In the genomic region with DNA sequence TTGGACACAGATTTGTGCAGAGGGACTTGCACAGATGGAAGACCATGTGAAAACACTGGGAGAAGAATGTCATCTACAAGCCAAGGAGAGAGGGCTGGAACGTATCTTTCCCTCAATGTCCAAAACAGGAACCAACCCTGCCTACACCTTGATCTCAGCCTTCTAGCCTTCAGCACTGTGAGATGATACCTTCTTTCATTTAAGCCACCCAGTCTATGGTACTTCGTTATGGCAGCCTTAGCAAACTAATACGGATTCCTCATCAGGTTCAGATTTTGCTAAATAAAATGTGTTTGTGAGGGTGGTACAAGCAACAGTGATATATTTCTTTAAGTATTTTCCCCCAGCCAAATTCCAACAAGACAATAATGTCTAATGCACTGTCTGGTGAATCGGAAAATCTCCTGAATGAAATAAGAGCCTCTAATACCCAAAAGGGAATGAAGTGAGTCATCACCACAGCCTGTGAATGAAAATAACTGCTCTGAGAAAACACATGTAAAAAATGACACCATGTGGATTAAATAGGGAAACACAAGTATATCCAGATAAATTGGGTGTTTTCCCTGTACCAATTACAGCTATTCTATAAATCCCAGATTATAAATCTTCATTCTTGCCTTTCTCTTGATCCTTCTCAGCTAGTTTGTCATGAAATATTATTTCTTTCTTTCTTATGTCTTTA, we compare ENCODE assay signal across 13 cellular contexts.
DNase-seq lines count a peak whose midpoint lies in the region; TF ChIP-seq lines count a peak whose summit lies in the region.
"Had no signal": no experiment of that assay in that cellular context is flagged by ENCODE, and none has a peak within 500 bp of the region (broad histone marks: within the 10 kb centered on the region; RNA-seq: fewer than 3 reads in every experiment).

No MANE protein-coding gene starts in this region.

- H3K36me3 ChIP-seq in HEK293 (ENCODE audit: control insufficient read depth in 2 of 2, insufficient read depth in 1 of 2, low read length in 2 of 2), result no peaks in the 10 kb centered on the region
- no peaks in the 10 kb centered on the region for H3K36me3 ChIP-seq in CD8-positive, alpha-beta memory T cell (ENCODE audit: insufficient read depth, low read length)
- H3K36me3 ChIP-seq: HAP-1 had no signal

- H3K4me3 Mint-ChIP-seq in CD8-positive, alpha-beta memory T cell, result no peak overlapping the region
- H3K4me3 Mint-ChIP-seq: naive B cell had no signal

- no peaks in the 10 kb centered on the region for H3K27me3 ChIP-seq in CD8-positive, alpha-beta memory T cell (ENCODE audit: insufficient read depth, low read length, poor library complexity, severe bottlenecking)

- H3K9me3 ChIP-seq in HEK293 (ENCODE audit: control insufficient read depth, insufficient read depth, low read depth, low read length), result no peaks in the 10 kb centered on the region
- no peaks in the 10 kb centered on the region for H3K9me3 ChIP-seq in CD8-positive, alpha-beta memory T cell (ENCODE audit: low read length)
- H3K9me3 ChIP-seq: HAP-1 had no signal

- no peak overlapping the region for H3K4me3 ChIP-seq in HEK293 (ENCODE audit: low read depth, low read length)
- no peak overlapping the region for H3K4me3 ChIP-seq in CD8-positive, alpha-beta memory T cell (ENCODE audit: low read length)
- H3K4me3 ChIP-seq: HAP-1 had no signal

- CTCF ChIA-PET in HEK293 (lab: Yijun Ruan, JAX), result interaction anchor here (0.5 to 0.6 kb wide), 2 partner anchors 123 to 396 kb away, joined by 3 to 4 read pairs; no protein-coding TSS in a partner anchor
- CTCF ChIA-PET in CD8-positive, alpha-beta memory T cell (lab: Charles Lee), result no interaction called here

- H3K4me1 Mint-ChIP-seq in CD8-positive, alpha-beta memory T cell, result no peaks in the 10 kb centered on the region
- H3K4me1 Mint-ChIP-seq: naive B cell had no signal

- POLR2A ChIA-PET in HEK293 (lab: Yijun Ruan, JAX), result no interaction called here
- POLR2A ChIA-PET in CD8-positive, alpha-beta memory T cell (lab: Charles Lee), result no interaction called here

- no peaks in the 10 kb centered on the region for H3K27me3 Mint-ChIP-seq in CD8-positive, alpha-beta memory T cell
- H3K27me3 Mint-ChIP-seq: naive B cell had no signal

- peaks cover 0 to 9% (median 2%) of the 10 kb centered on the region in 5 donors for H3K9me3 Mint-ChIP-seq in CD8-positive, alpha-beta memory T cell

- no peak overlapping the region for H3K27ac ChIP-seq in HEK293 (ENCODE audit: extremely low read depth, low read depth, low read length)
- no peak overlapping the region for H3K27ac ChIP-seq in CD8-positive, alpha-beta memory T cell (ENCODE audit: low read depth, low read length)

- H3K36me3 Mint-ChIP-seq in CD8-positive, alpha-beta memory T cell, result no peaks in the 10 kb centered on the region
- H3K36me3 Mint-ChIP-seq: naive B cell had no signal

- peak; percentile 83 for DNase-seq in A172 (ENCODE audit: low spot score)
- DNase-seq in amniotic stem cell (lab: John Stamatoyannopoulos, UW), result peak; percentile 50
- DNase-seq in iris pigment epithelial cell (ENCODE audit: low read depth), result peak; percentile 89
- DNase-seq in NCI-H146 treated with DMSO at 0.1 percent for 48 hours (lab: John Stamatoyannopoulos, UW; ENCODE audit: unreplicated experiment), result no peak
- DNase-seq in CD8-positive, alpha-beta memory T cell, result no peak
- DNase-seq in effector CD4-positive, alpha-beta T cell, result no peak
- no peak for DNase-seq in NCI-H2171 (lab: John Stamatoyannopoulos, UW)
- DNase-seq: C1 segment of cervical spinal cord, erythroblast, naive B cell, NCI-H345 had no signal

- TF ChIP-seq CTCF in HEK293 (tag by site-specific recombination; IDR thresholded peaks at IDR 0.05), result peak; percentile 42; the same call in 1 of the 2 replicates

- no peak overlapping the region for H3K27ac Mint-ChIP-seq in CD8-positive, alpha-beta memory T cell
- H3K27ac Mint-ChIP-seq: naive B cell had no signal

- no peaks in the 10 kb centered on the region; the same call in 1 of the 2 replicates for H3K4me1 ChIP-seq in HEK293 (ENCODE audit: control insufficient read depth, insufficient read depth, low read length)
- H3K4me1 ChIP-seq in CD8-positive, alpha-beta memory T cell (ENCODE audit: insufficient read depth, low read length), result no peaks in the 10 kb centered on the region
- H3K4me1 ChIP-seq: HAP-1 had no signal

TF ChIP-seq in HEK293, 187 proteins besides CTCF, POLR2A, EP300 and RAD21 (continues in another document):
- no peak for TF ChIP-seq ZNF585B (tag by site-specific recombination; IDR thresholded peaks at IDR 0.05)
- TF ChIP-seq, protein P1, sequence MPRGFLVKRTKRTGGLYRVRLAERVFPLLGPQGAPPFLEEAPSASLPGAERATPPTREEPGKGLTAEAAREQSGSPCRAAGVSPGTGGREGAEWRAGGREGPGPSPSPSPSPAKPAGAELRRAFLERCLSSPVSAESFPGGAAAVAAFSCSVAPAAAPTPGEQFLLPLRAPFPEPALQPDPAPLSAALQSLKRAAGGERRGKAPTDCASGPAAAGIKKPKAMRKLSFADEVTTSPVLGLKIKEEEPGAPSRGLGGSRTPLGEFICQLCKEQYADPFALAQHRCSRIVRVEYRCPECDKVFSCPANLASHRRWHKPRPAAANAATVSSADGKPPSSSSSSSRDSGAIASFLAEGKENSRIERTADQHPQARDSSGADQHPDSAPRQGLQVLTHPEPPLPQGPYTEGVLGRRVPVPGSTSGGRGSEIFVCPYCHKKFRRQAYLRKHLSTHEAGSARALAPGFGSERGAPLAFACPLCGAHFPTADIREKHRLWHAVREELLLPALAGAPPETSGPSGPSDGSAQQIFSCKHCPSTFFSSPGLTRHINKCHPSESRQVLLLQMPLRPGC (tag by site-specific recombination; IDR thresholded peaks at IDR 0.05), result no peak
- 0 out of 2 replicates have a peak, but pooled peaks have one; percentile 22 for TF ChIP-seq HIC1 (tag by site-specific recombination; IDR thresholded peaks at IDR 0.05)
- TF ChIP-seq ZNF654 (tag by site-specific recombination; IDR thresholded peaks at IDR 0.05; ENCODE audit: low read depth), result peak; percentile 83
- TF ChIP-seq ZNF24 (tag by site-specific recombination; IDR thresholded peaks at IDR 0.05), result no peak
- TF ChIP-seq ZNF549 (tag by site-specific recombination; IDR thresholded peaks at IDR 0.05), result peak; percentile 78
- TF ChIP-seq ZNF610 (tag by site-specific recombination; IDR thresholded peaks at IDR 0.05; ENCODE audit: borderline replicate concordance), result no peak
- TF ChIP-seq ZNF692 (tag by site-specific recombination; IDR thresholded peaks at IDR 0.05), result peak; percentile 81
- no peak for TF ChIP-seq ZNF514 (tag by site-specific recombination; IDR thresholded peaks at IDR 0.05)
- TF ChIP-seq ZSCAN16 (tag by site-specific recombination; IDR thresholded peaks at IDR 0.05), result no peak
- TF ChIP-seq SP2 (tag by site-specific recombination; IDR thresholded peaks at IDR 0.05), result no peak
- no peak for TF ChIP-seq HOXC10 (CRISPR knock-in tag; IDR thresholded peaks at IDR 0.05)
- no peak for TF ChIP-seq ZNF777 (tag by site-specific recombination; IDR thresholded peaks at IDR 0.05; ENCODE audit: borderline replicate concordance)
- TF ChIP-seq ZNF521 (tag by site-specific recombination; IDR thresholded peaks at IDR 0.05), result no peak
- TF ChIP-seq ZNF37A (tag by site-specific recombination; IDR thresholded peaks at IDR 0.05), result no peak
- peak; percentile 75 for TF ChIP-seq ZNF660 (tag by site-specific recombination; IDR thresholded peaks at IDR 0.05)
- no peak for TF ChIP-seq ZNF221 (tag by site-specific recombination; IDR thresholded peaks at IDR 0.05; ENCODE audit: borderline replicate concordance)
- TF ChIP-seq, protein P2, sequence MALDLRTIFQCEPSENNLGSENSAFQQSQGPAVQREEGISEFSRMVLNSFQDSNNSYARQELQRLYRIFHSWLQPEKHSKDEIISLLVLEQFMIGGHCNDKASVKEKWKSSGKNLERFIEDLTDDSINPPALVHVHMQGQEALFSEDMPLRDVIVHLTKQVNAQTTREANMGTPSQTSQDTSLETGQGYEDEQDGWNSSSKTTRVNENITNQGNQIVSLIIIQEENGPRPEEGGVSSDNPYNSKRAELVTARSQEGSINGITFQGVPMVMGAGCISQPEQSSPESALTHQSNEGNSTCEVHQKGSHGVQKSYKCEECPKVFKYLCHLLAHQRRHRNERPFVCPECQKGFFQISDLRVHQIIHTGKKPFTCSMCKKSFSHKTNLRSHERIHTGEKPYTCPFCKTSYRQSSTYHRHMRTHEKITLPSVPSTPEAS (tag by site-specific recombination; IDR thresholded peaks at IDR 0.05), result no peak
- peak; percentile 21 for TF ChIP-seq ZNF510 (tag by site-specific recombination; IDR thresholded peaks at IDR 0.05; ENCODE audit: insufficient replicate concordance)
- TF ChIP-seq FEZF1 (tag by site-specific recombination; IDR thresholded peaks at IDR 0.05), result no peak; the same call in 1 of the 2 replicates
- no peak for TF ChIP-seq ZNF404 (tag by site-specific recombination; IDR thresholded peaks at IDR 0.05)

Comparison
In these comparisons a context has a peak if more than half of its experiments do, and no peak if none do; other contexts are left out.
1. DNase-seq: peak in A172 (single experiment), amniotic stem cell (single experiment) and iris pigment epithelial cell (single experiment); none in NCI-H146 treated with DMSO at 0.1 percent for 48 hours (single experiment), CD8-positive, alpha-beta memory T cell (0 of 5), effector CD4-positive, alpha-beta T cell (single experiment) and NCI-H2171 (single experiment).